ENCODE assay signal across 16 cellular contexts in the genomic region with DNA sequence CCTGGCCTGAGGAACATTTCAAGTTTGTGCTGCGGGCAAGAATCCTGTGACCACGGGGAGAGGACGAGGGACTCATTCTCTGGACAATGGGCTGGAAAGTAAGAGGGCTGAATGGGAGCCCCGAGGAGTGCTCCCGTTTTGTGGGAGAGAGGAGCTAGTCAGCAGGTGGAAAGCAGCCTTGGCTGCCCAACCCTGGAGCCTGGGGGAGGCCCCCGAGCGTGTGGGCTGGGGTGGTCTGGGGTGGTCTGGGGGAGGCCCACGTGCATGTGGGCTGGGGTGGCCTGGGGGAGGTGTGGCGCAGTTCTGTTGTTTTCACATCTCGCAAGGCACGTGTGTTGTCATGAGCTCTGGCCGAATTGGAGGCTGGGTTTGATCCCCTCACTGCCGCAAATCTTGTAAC. TPM values are rescaled to one million over a fixed set of nuclear protein-coding genes. Genes with fewer than 3 reads are reported as not detected.
DNase-seq lines count a peak whose midpoint lies in the region; ATAC-seq and TF ChIP-seq lines count a peak whose summit lies in the region.
"Had no signal": no experiment of that assay in that cellular context is flagged by ENCODE, and none has a peak within 500 bp of the region (broad histone marks: within the 10 kb centered on the region; RNA-seq: fewer than 3 reads in every experiment).

No MANE protein-coding gene starts in this region.

- H3K79me1 ChIP-seq in trophoblast cell (ENCODE audit: low read length), result no peaks in the 10 kb centered on the region

- H3K27ac Mint-ChIP-seq in T-helper 1 cell treated with Interleukin-12 subunit alpha and Interleukin-12 subunit beta and Interleukin-4 antibody, amounts not matched to agents 30 μg/mL and 1 μg/mL, for 36 hours, result peak overlapping the region; percentile 57
- H3K27ac Mint-ChIP-seq in T-helper 17 cell (peak overlapping the region; percentile 29), immature natural killer cell (peak overlapping the region in 4 of 6 donors; percentile 51 to 86 (median 75)), Caco-2 (ENCODE audit: unreplicated experiment) (no peak overlapping the region)

- no peaks in the 10 kb centered on the region for H3K27me3 Mint-ChIP-seq in T-helper 1 cell treated with Interleukin-12 subunit alpha and Interleukin-12 subunit beta and Interleukin-4 antibody, amounts not matched to agents 30 μg/mL and 1 μg/mL, for 36 hours (ENCODE audit: low read depth)
- no peaks in the 10 kb centered on the region for H3K27me3 Mint-ChIP-seq in T-helper 17 cell
- peaks cover 0 to 4% (median 3%) of the 10 kb centered on the region in 3 donors for H3K27me3 Mint-ChIP-seq in immature natural killer cell (ENCODE audit: low read depth in 3 of 3)
- no peaks in the 10 kb centered on the region for H3K27me3 Mint-ChIP-seq in Caco-2 (ENCODE audit: insufficient read depth, unreplicated experiment)

- H3K18ac ChIP-seq in trophoblast cell (ENCODE audit: low read length), result no peak overlapping the region

- DNase-seq in T-helper 1 cell (no peak), T-helper 17 cell (no peak), immature natural killer cell (no peak), trophoblast cell (no peak), Caco-2 (no peak), NCI-H2107 treated with DMSO at 0.1 percent for 48 hours (lab: John Stamatoyannopoulos, UW; ENCODE audit: unreplicated experiment) (no peak)
- DNase-seq: MG63, NCI-H1092 treated with DMSO at 0.1 percent for 48 hours, NCI-H1694 treated with DMSO at 0.1 percent for 48 hours, NCI-H446 treated with DMSO at 0.1 percent for 48 hours, NCI-H748 treated with DMSO at 0.1 percent for 48 hours, Peyer's patch, SHP77 treated with DMSO at 0.1 percent for 48 hours had no signal

- H3K9ac ChIP-seq in trophoblast cell (ENCODE audit: low read length), result no peak overlapping the region

- H3K36me3 ChIP-seq in trophoblast cell (ENCODE audit: control insufficient read depth in 1 of 2, insufficient read depth in 2 of 2, low read length in 2 of 2) (peaks cover 10 to 12% of the 10 kb centered on the region in 2 experiments), Caco-2 (ENCODE audit: control insufficient read depth, insufficient read depth, low read length) (no peaks in the 10 kb centered on the region)

- H3K4me1 ChIP-seq in trophoblast cell (ENCODE audit: control insufficient read depth in 1 of 2, insufficient read depth in 2 of 2, low read length in 2 of 2), result peaks cover 0 to 4% of the 10 kb centered on the region in 2 experiments
- H3K4me1 ChIP-seq in Caco-2, result no peaks in the 10 kb centered on the region
- H3K4me1 ChIP-seq: Peyer's patch had no signal

- H3K79me2 ChIP-seq in trophoblast cell (ENCODE audit: control insufficient read depth, insufficient read depth, low read length, poor library complexity), result peaks cover 7% of the 10 kb centered on the region

- H3K27me3 ChIP-seq in trophoblast cell (ENCODE audit: insufficient read depth, low read length) (no peaks in the 10 kb centered on the region), Caco-2 (replicated peaks; ENCODE audit: control insufficient read depth, insufficient read depth, low read length) (no peaks in the 10 kb centered on the region)
- H3K27me3 ChIP-seq: MG63, Peyer's patch had no signal

- no peaks in the 10 kb centered on the region for H3K9me3 ChIP-seq in T-helper 17 cell (ENCODE audit: control insufficient read depth, low read length, poor library complexity, severe bottlenecking)
- peaks cover 2% of the 10 kb centered on the region for H3K9me3 ChIP-seq in trophoblast cell (ENCODE audit: insufficient read depth, low read depth, low read length)
- no peaks in the 10 kb centered on the region for H3K9me3 ChIP-seq in Caco-2
- H3K9me3 ChIP-seq: MG63, Peyer's patch had no signal

- POLR2A ChIA-PET in Caco-2 (lab: Charles Lee), result no interaction called here

- no peak overlapping the region for H2BK12ac ChIP-seq in trophoblast cell (ENCODE audit: low read length)

- no peak overlapping the region for H3K14ac ChIP-seq in trophoblast cell (ENCODE audit: low read length)

- H2BK5ac ChIP-seq in trophoblast cell (ENCODE audit: low read depth, low read length, poor library complexity), result no peak overlapping the region

- H4K91ac ChIP-seq in trophoblast cell (ENCODE audit: low read depth, low read length), result no peak overlapping the region

- no peak overlapping the region for H3K27ac ChIP-seq in trophoblast cell (ENCODE audit: low read depth, low read length)
- H3K27ac ChIP-seq: 22Rv1, Peyer's patch had no signal

- no peaks in the 10 kb centered on the region for H3K9me3 Mint-ChIP-seq in T-helper 1 cell treated with Interleukin-12 subunit alpha and Interleukin-12 subunit beta and Interleukin-4 antibody, amounts not matched to agents 30 μg/mL and 1 μg/mL, for 36 hours
- no peaks in the 10 kb centered on the region for H3K9me3 Mint-ChIP-seq in immature natural killer cell
- H3K9me3 Mint-ChIP-seq in Caco-2 (ENCODE audit: unreplicated experiment), result no peaks in the 10 kb centered on the region

- H3K4me3 ChIP-seq in trophoblast cell (ENCODE audit: low read depth, low read length) (no peak overlapping the region), Caco-2 (ENCODE audit: low read depth, low read length) (no peak overlapping the region)
- H3K4me3 ChIP-seq: MG63, Peyer's patch had no signal

- no peak overlapping the region for H4K8ac ChIP-seq in trophoblast cell (ENCODE audit: low read depth, low read length)

- ATAC-seq in T-helper 17 cell (no peak), esophagus mucosa (no peak)

- H3K4me2 ChIP-seq in trophoblast cell (ENCODE audit: low read length), result no peak overlapping the region

- no peak overlapping the region for H3K4me3 Mint-ChIP-seq in T-helper 1 cell treated with Interleukin-12 subunit alpha and Interleukin-12 subunit beta and Interleukin-4 antibody, amounts not matched to agents 30 μg/mL and 1 μg/mL, for 36 hours
- H3K4me3 Mint-ChIP-seq in T-helper 17 cell (no peak overlapping the region), immature natural killer cell (peak overlapping the region in 1 of 5 donors; percentile 59), Caco-2 (ENCODE audit: unreplicated experiment) (no peak overlapping the region)

- no CpG with 5 or more reads among the region's 13 CpGs for WGBS in trophoblast cell (ENCODE audit: extremely low coverage, insufficient coverage, insufficient read length)

- H3K36me3 Mint-ChIP-seq in T-helper 1 cell treated with Interleukin-12 subunit alpha and Interleukin-12 subunit beta and Interleukin-4 antibody, amounts not matched to agents 30 μg/mL and 1 μg/mL, for 36 hours (ENCODE audit: low read depth), result peaks cover 29% of the 10 kb centered on the region
- H3K36me3 Mint-ChIP-seq in T-helper 17 cell (ENCODE audit: low read depth) (peaks cover 13% of the 10 kb centered on the region), immature natural killer cell (peaks cover 5 to 11% (median 11%) of the 10 kb centered on the region in 3 donors), Caco-2 (ENCODE audit: insufficient read depth, unreplicated experiment) (peaks cover 54% of the 10 kb centered on the region)

- intact Hi-C loops in Caco-2 (cut with micrococcal nuclease; ENCODE audit: unreplicated experiment), result no loop called here

- no peak for TF ChIP-seq CTCF in Caco-2 (IDR thresholded peaks at IDR 0.05; ENCODE audit: insufficient read depth in 1 of 2, low read depth in 1 of 2, low read length in 1 of 2, severe bottlenecking in 1 of 2, unreplicated experiment in 1 of 2)

- CTCF ChIA-PET in Caco-2 (lab: Charles Lee), result interaction anchor here (0.6 kb wide), 1 partner anchor 1739 kb away, joined by 4 read pairs; a partner anchor contains a TSS

- no peak overlapping the region for H4K12ac ChIP-seq in trophoblast cell (ENCODE audit: low read depth, low read length)

- no peak overlapping the region for H2BK120ac ChIP-seq in trophoblast cell (ENCODE audit: insufficient read depth, low read length, poor library complexity)

- H2AFZ ChIP-seq in trophoblast cell (ENCODE audit: insufficient read depth, low read length, poor library complexity), result no peak overlapping the region

- no peak overlapping the region for H2AK5ac ChIP-seq in trophoblast cell (ENCODE audit: low read length)

- peak overlapping the region; percentile 38 for H3K4ac ChIP-seq in trophoblast cell (ENCODE audit: low read depth, low read length)

- peaks cover 28% of the 10 kb centered on the region for H3K4me1 Mint-ChIP-seq in T-helper 1 cell treated with Interleukin-12 subunit alpha and Interleukin-12 subunit beta and Interleukin-4 antibody, amounts not matched to agents 30 μg/mL and 1 μg/mL, for 36 hours (ENCODE audit: low read depth)
- H3K4me1 Mint-ChIP-seq in T-helper 17 cell (peaks cover 38% of the 10 kb centered on the region), immature natural killer cell (peaks cover 65 to 85% of the 10 kb centered on the region in 2 donors), Caco-2 (ENCODE audit: low read depth, unreplicated experiment) (no peaks in the 10 kb centered on the region)

- BruUV-seq in Caco-2 (replicated peaks; lab: Mats Ljungman, UMichigan), result no TSS peak

- no peak overlapping the region for H3K23ac ChIP-seq in trophoblast cell (ENCODE audit: low read length)

RNA-seq across cellular contexts. Expression of a gene that starts 27.5 kb away (rescaled TPM):
- 100 to 1,000 TPM; 106 to 108 TPM for total RNA-seq in T-helper 17 cell
- polyA plus RNA-seq in immature natural killer cell, result 10 to 100 TPM; 14.1 to 62.7 (median 14.8) TPM
- polyA plus RNA-seq in trophoblast cell (2013), result 39.4 and 40.8 TPM in 2 replicates
- total RNA-seq in Caco-2 (2022), result 92.3 and 92.9 TPM in 2 replicates
- 48.0 TPM for total RNA-seq in esophagus mucosa

RNA-seq across cellular contexts. Expression of a gene that starts 40.9 kb away (rescaled TPM):
- 10 to 100 TPM; 54.8 to 83.8 TPM for total RNA-seq in T-helper 17 cell
- 10 to 100 TPM; 39.1 to 60.7 (median 57.3) TPM for polyA plus RNA-seq in immature natural killer cell
- 39.9 and 42.1 TPM in 2 replicates for polyA plus RNA-seq in trophoblast cell (2013)
- total RNA-seq in Caco-2 (2022), result 61.1 and 66.6 TPM in 2 replicates
- total RNA-seq in esophagus mucosa, result 49.7 TPM

RNA-seq across cellular contexts. Expression of a gene that starts 56.0 kb away (rescaled TPM):
- total RNA-seq in T-helper 17 cell, result 10 to 100 TPM; 12.1 to 18.2 TPM
- 1 to 10 TPM; 1.5 to 7.0 (median 3.3) TPM for polyA plus RNA-seq in immature natural killer cell
- 17.6 and 18.7 TPM in 2 replicates for polyA plus RNA-seq in trophoblast cell (2013)
- 66.3 and 66.9 TPM in 2 replicates for total RNA-seq in Caco-2 (2022)
- total RNA-seq in esophagus mucosa, result 21.5 TPM
